Comparison of ENCODE assay signal across 1 cellular context in the genomic region with DNA sequence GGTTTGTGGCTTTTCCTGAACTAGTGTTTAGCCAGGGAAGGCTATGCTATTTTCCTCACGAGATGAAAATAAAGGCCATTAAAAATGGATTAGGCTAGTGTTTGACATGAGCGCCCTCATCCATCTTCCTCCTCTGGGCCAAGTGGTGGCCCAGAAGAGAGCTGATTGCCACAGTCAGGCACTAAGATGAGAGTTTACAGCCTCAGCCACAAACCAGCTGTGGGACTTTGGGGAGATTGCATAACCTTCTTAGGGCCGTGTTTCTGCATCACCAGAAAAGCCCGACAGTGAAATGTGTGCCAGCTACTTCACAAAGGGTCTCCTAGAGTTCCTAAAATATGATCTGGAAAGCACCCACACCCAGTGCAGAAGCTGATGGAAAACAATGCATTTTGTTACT.
TF ChIP-seq lines count a peak whose summit lies in the region.

No MANE protein-coding gene starts in this region.

TF ChIP-seq in GM12878, 131 proteins besides CTCF, POLR2A, EP300 and RAD21 (continued from another document):
- TF ChIP-seq SMARCA5 (IDR thresholded peaks at IDR 0.05) (no peak), TCF3 (IDR thresholded peaks at IDR 0.05; ENCODE audit: borderline replicate concordance, insufficient read depth, low read depth, low read length) (no peak), ZBED1 (IDR thresholded peaks at IDR 0.05; ENCODE audit: borderline replicate concordance) (no peak), ASH2L (IDR thresholded peaks at IDR 0.05; ENCODE audit: borderline replicate concordance, low read depth) (no peak), HDGF (IDR thresholded peaks at IDR 0.05) (no peak), RB1 (IDR thresholded peaks at IDR 0.05; ENCODE audit: borderline replicate concordance) (no peak), EED (IDR thresholded peaks at IDR 0.05; ENCODE audit: low read depth) (no peak), GATAD2B (conservative IDR thresholded peaks at IDR 0.05; ENCODE audit: low read depth) (no peak), CHD1 (IDR thresholded peaks at IDR 0.05; ENCODE audit: low read depth, low read length) (no peak)
